Comparison of ENCODE assay signal across 19 cellular contexts in the genomic region with DNA sequence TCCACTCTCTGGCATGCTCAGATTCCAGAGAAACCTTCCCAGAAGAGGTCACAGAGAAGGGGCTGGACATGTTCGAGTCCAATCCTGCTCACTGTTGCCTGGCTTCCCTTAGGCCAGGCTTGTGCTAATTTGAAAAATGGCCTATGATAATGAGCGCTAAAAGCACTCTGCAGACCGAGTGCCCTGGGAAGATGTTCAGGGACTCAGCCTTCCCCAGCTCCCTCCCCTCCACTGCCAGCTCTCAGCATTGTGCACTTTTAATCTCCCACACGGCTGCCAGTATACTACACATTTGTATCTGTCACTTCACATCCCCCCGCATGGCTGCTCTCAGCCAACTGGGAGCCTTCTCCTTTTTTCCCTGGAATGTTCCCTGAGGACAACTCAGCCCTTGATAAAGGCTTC. TPM values are rescaled to one million over a fixed set of nuclear protein-coding genes. Genes with fewer than 3 reads are reported as not detected.
DNase-seq lines count a peak whose midpoint lies in the region; TF ChIP-seq lines count a peak whose summit lies in the region.
"Had no signal": no experiment of that assay in that cellular context is flagged by ENCODE, and none has a peak within 500 bp of the region (broad histone marks: within the 10 kb centered on the region; RNA-seq: fewer than 3 reads in every experiment).

No MANE protein-coding gene starts in this region.

- peak overlapping the region; percentile 22 to 96; a peak in 3 of 4 replicates for H3K27ac ChIP-seq in SK-N-SH (ENCODE audit: low read depth in 2 of 2, low read length in 1 of 2)
- H3K27ac ChIP-seq in endodermal cell (ENCODE audit: low read depth, low read length), result peak overlapping the region; percentile 29
- peak overlapping the region; percentile 25 for H3K27ac ChIP-seq in neuronal stem cell (replicated peaks; ENCODE audit: low read length)

- 27% methylated on average over 3 of the region's 5 CpGs for WGBS in SK-N-SH (ENCODE audit: low lambda C conversion rate)
- 80 to 87% methylated on average over 4 to 5 of the region's 5 CpGs for WGBS in endodermal cell (ENCODE audit: insufficient coverage in 1 of 2, insufficient read length in 1 of 2), 2 experiments
- no CpG with 5 or more reads among the region's 5 CpGs for WGBS in neuronal stem cell (ENCODE audit: extremely low coverage in 2 of 2, insufficient read length in 2 of 2, insufficient replicate concordance in 1 of 2), 2 donors

- H3K79me2 ChIP-seq in SK-N-SH (ENCODE audit: insufficient read depth), result no peaks in the 10 kb centered on the region

- H2AFZ ChIP-seq in SK-N-SH (ENCODE audit: low read depth), result no peak overlapping the region
- no peak overlapping the region for H2AFZ ChIP-seq in neuronal stem cell (ENCODE audit: low read length)

- H3K14ac ChIP-seq in neuronal stem cell (ENCODE audit: low read length), result no peak overlapping the region

- H4K8ac ChIP-seq in neuronal stem cell (ENCODE audit: low read depth, low read length), result no peak overlapping the region

- peaks cover 0 to 60% of the 10 kb centered on the region in 2 experiments; a peak in 2 of 4 replicates for H3K4me1 ChIP-seq in SK-N-SH (ENCODE audit: control insufficient read depth in 1 of 2, insufficient read depth in 2 of 2, low read depth in 1 of 2, low read length in 1 of 2)
- H3K4me1 ChIP-seq in endodermal cell (ENCODE audit: control insufficient read depth, insufficient read depth, low read length), result no peaks in the 10 kb centered on the region
- peaks cover 0 to 2% of the 10 kb centered on the region in 2 donors for H3K4me1 ChIP-seq in neuronal stem cell (ENCODE audit: control insufficient read depth in 2 of 2, insufficient read depth in 1 of 2, low read depth in 1 of 2, low read length in 2 of 2)
- H3K4me1 ChIP-seq: HAP-1 had no signal

- H3K4me1 Mint-ChIP-seq in endodermal cell, result no peaks in the 10 kb centered on the region
- H3K4me1 Mint-ChIP-seq in activated T-helper 2 cell treated with anti-CD3 and anti-CD28 coated beads, Interferon-gamma antibody, Interleukin-2, Interleukin-4, amounts not matched to agents 10 μg/mL and 5 μg/mL and 100 μg/mL, durations not matched to agents 14 hours and 24 hours and 36 hours (ENCODE audit: low read depth), result no peaks in the 10 kb centered on the region

- TF ChIP-seq EP300 in SK-N-SH (IDR thresholded peaks at IDR 0.05; ENCODE audit: borderline replicate concordance in 1 of 2, low read depth in 1 of 2, low read length in 1 of 2), result peak in 1 of 2 experiments; percentile 95; a peak in 2 of 4 replicates

- H3K4me2 ChIP-seq in SK-N-SH (no peak overlapping the region), neuronal stem cell (ENCODE audit: insufficient read depth, low read length, poor library complexity, severe bottlenecking) (no peak overlapping the region)

- H3K9ac ChIP-seq in SK-N-SH (no peak overlapping the region), endodermal cell (ENCODE audit: extremely low read depth, low read length, poor library complexity, severe bottlenecking) (no peak overlapping the region), neuronal stem cell (ENCODE audit: low read depth, low read length, poor library complexity) (no peak overlapping the region)

- H2BK12ac ChIP-seq in neuronal stem cell (ENCODE audit: low read length), result no peak overlapping the region

- H2BK15ac ChIP-seq in neuronal stem cell (ENCODE audit: low read length), result no peak overlapping the region

- no peak overlapping the region for H2BK5ac ChIP-seq in neuronal stem cell (ENCODE audit: low read length)

- H3K4me3 ChIP-seq in SK-N-SH (ENCODE audit: low read depth in 2 of 2, low read length in 1 of 2) (no peak overlapping the region), endodermal cell (ENCODE audit: low read length) (no peak overlapping the region), neuronal stem cell (ENCODE audit: low read length in 2 of 2) (no peak overlapping the region)
- H3K4me3 ChIP-seq: GM12878, HAP-1 had no signal

- H3K18ac ChIP-seq in neuronal stem cell (ENCODE audit: low read length), result no peak overlapping the region

- no peak overlapping the region for H2BK120ac ChIP-seq in neuronal stem cell (ENCODE audit: low read depth, low read length)

- H3K36me3 Mint-ChIP-seq in endodermal cell (ENCODE audit: low read depth), result no peaks in the 10 kb centered on the region
- H3K36me3 Mint-ChIP-seq in activated T-helper 2 cell treated with anti-CD3 and anti-CD28 coated beads, Interferon-gamma antibody, Interleukin-2, Interleukin-4, amounts not matched to agents 10 μg/mL and 5 μg/mL and 100 μg/mL, durations not matched to agents 14 hours and 24 hours and 36 hours (ENCODE audit: low read depth), result no peaks in the 10 kb centered on the region
- H3K36me3 Mint-ChIP-seq: CD14-positive monocyte had no signal

- no peak overlapping the region for H3K23ac ChIP-seq in neuronal stem cell (ENCODE audit: low read depth, low read length, poor library complexity)

- H3K27me3 ChIP-seq in SK-N-SH (ENCODE audit: insufficient read depth) (no peaks in the 10 kb centered on the region), endodermal cell (ENCODE audit: control insufficient read depth, insufficient read depth, low read length, poor library complexity, severe bottlenecking) (no peaks in the 10 kb centered on the region), neuronal stem cell (ENCODE audit: control insufficient read depth in 3 of 3, insufficient read depth in 3 of 3, low read depth in 1 of 3, low read length in 3 of 3) (peaks cover 0 to 5% (median 0%) of the 10 kb centered on the region in 3 experiments)

- H3F3A ChIP-seq in SK-N-SH (replicated peaks; ENCODE audit: insufficient read depth), result no peaks in the 10 kb centered on the region

- H3K9me2 ChIP-seq in SK-N-SH, result no peaks in the 10 kb centered on the region

- POLR2A ChIA-PET in SK-N-SH (lab: Yijun Ruan, JAX), result interaction anchor here (0.9 to 1.9 kb wide), 7 partner anchors 10 to 31 kb away, joined by 3 to 9 read pairs (median 4); no protein-coding TSS in a partner anchor

- H4K20me1 ChIP-seq in SK-N-SH (ENCODE audit: insufficient read depth), result no peaks in the 10 kb centered on the region

- H3K36me3 ChIP-seq in SK-N-SH (replicated peaks in 1 of 2; ENCODE audit: control insufficient read depth in 1 of 2, insufficient read depth in 2 of 2, low read length in 1 of 2) (no peaks in the 10 kb centered on the region), endodermal cell (ENCODE audit: control insufficient read depth, insufficient read depth, low read length) (no peaks in the 10 kb centered on the region), neuronal stem cell (replicated peaks in 1 of 2; ENCODE audit: control insufficient read depth in 2 of 2, insufficient read depth in 2 of 2, low read length in 2 of 2) (no peaks in the 10 kb centered on the region)
- H3K36me3 ChIP-seq: HAP-1 had no signal

- H3K9me3 ChIP-seq in SK-N-SH (no peaks in the 10 kb centered on the region), endodermal cell (ENCODE audit: control insufficient read depth, low read length) (no peaks in the 10 kb centered on the region), neuronal stem cell (replicated peaks in 1 of 2; ENCODE audit: control insufficient read depth in 2 of 2, insufficient read depth in 1 of 2, low read depth in 1 of 2, low read length in 2 of 2) (no peaks in the 10 kb centered on the region)
- H3K9me3 ChIP-seq: HAP-1 had no signal

- H3K4ac ChIP-seq in neuronal stem cell (ENCODE audit: low read length), result no peak overlapping the region

- no peak overlapping the region for H2AK5ac ChIP-seq in neuronal stem cell (ENCODE audit: low read depth, low read length)

- TF ChIP-seq CTCF in SK-N-SH (IDR thresholded peaks at IDR 0.05), result no peak
- no peak for TF ChIP-seq CTCF in endodermal cell (conservative IDR thresholded peaks at IDR 0.05)

- CTCF ChIA-PET in SK-N-SH (lab: Yijun Ruan, JAX), result interaction anchor here (1.3 to 2.5 kb wide), 4 partner anchors 22 to 61 kb away, joined by 3 to 14 read pairs (median 7); no protein-coding TSS in a partner anchor

- H3K27me3 Mint-ChIP-seq in endodermal cell (ENCODE audit: insufficient read depth), result no peaks in the 10 kb centered on the region
- peaks cover 6% of the 10 kb centered on the region for H3K27me3 Mint-ChIP-seq in activated T-helper 2 cell treated with anti-CD3 and anti-CD28 coated beads, Interferon-gamma antibody, Interleukin-2, Interleukin-4, amounts not matched to agents 10 μg/mL and 5 μg/mL and 100 μg/mL, durations not matched to agents 14 hours and 24 hours and 36 hours (ENCODE audit: low read depth)

- DNase-seq in ELF-1 (ENCODE audit: low read depth, low spot score) (peak; percentile 56), SK-N-SH (peak; percentile 84), endodermal cell (peak; percentile 38), neuronal stem cell (ENCODE audit: low spot score) (no peak), AML-193 (lab: John Stamatoyannopoulos, UW) (no peak), hypothalamus (lab: John Stamatoyannopoulos, UW) (no peak)
- no peak for DNase-seq in activated T-helper 2 cell treated with anti-CD3 and anti-CD28 coated beads, Interferon-gamma antibody, Interleukin-2, Interleukin-4, amounts not matched to agents 10 μg/mL and 5 μg/mL and 100 μg/mL, durations not matched to agents 14 hours and 24 hours and 36 hours (ENCODE audit: low spot score)
- DNase-seq: COR-L47, DMS 273 treated with DMSO at 0.1 percent for 48 hours, DMS79 treated with DMSO at 0.1 percent for 48 hours, Karpas-422, NCI-H1694, NCI-H2081 treated with DMSO at 0.1 percent for 48 hours, NCI-H69, SIG-M5 had no signal

- peak; percentile 34 for TF ChIP-seq RAD21 in SK-N-SH (IDR thresholded peaks at IDR 0.05; ENCODE audit: low read length)

- intact Hi-C loops in activated T-helper 2 cell treated with anti-CD3 and anti-CD28 coated beads, Interferon-gamma antibody, Interleukin-2, Interleukin-4, amounts not matched to agents 10 μg/mL and 5 μg/mL and 100 μg/mL, durations not matched to agents 14 hours and 24 hours and 36 hours (cut with micrococcal nuclease), result no loop called here

- H3K9me3 Mint-ChIP-seq in endodermal cell, result peaks cover 6% of the 10 kb centered on the region
- H3K9me3 Mint-ChIP-seq in activated T-helper 2 cell treated with anti-CD3 and anti-CD28 coated beads, Interferon-gamma antibody, Interleukin-2, Interleukin-4, amounts not matched to agents 10 μg/mL and 5 μg/mL and 100 μg/mL, durations not matched to agents 14 hours and 24 hours and 36 hours, result no peaks in the 10 kb centered on the region

- no peak overlapping the region for H4K91ac ChIP-seq in neuronal stem cell (ENCODE audit: low read depth, low read length, poor library complexity)

- no peak overlapping the region for H3K27ac Mint-ChIP-seq in endodermal cell
- no peak overlapping the region for H3K27ac Mint-ChIP-seq in activated T-helper 2 cell treated with anti-CD3 and anti-CD28 coated beads, Interferon-gamma antibody, Interleukin-2, Interleukin-4, amounts not matched to agents 10 μg/mL and 5 μg/mL and 100 μg/mL, durations not matched to agents 14 hours and 24 hours and 36 hours
- H3K27ac Mint-ChIP-seq: CD14-positive monocyte had no signal

- no peaks in the 10 kb centered on the region for H3K79me1 ChIP-seq in neuronal stem cell (ENCODE audit: low read depth, low read length)

- no peak overlapping the region for H3K4me3 Mint-ChIP-seq in endodermal cell
- H3K4me3 Mint-ChIP-seq in activated T-helper 2 cell treated with anti-CD3 and anti-CD28 coated beads, Interferon-gamma antibody, Interleukin-2, Interleukin-4, amounts not matched to agents 10 μg/mL and 5 μg/mL and 100 μg/mL, durations not matched to agents 14 hours and 24 hours and 36 hours (ENCODE audit: low read depth), result no peak overlapping the region
- H3K4me3 Mint-ChIP-seq: CD14-positive monocyte had no signal

RNA-seq across cellular contexts. Expression of a gene that starts 24.1 kb away (rescaled TPM):
- polyA plus RNA-seq in SK-N-SH (2012; rRNA removed), result 0.43 and 1.1 TPM in 2 replicates
- polyA plus RNA-seq in SK-N-SH (2012; cell fraction: cytosol; rRNA removed), result 0.80 and 1.4 TPM in 2 replicates
- 1.1 and 1.8 TPM in 2 replicates for polyA plus RNA-seq in SK-N-SH (2012; cell fraction: nucleus; rRNA removed)
- not detected for total RNA-seq in endodermal cell
- polyA plus RNA-seq in endodermal cell (2013, experiment 1 of 2), result 0.61 TPM
- 0.50 TPM for polyA plus RNA-seq in endodermal cell (2013, experiment 2 of 2)
- 0.33 TPM for polyA plus RNA-seq in neuronal stem cell (2013, experiment 1 of 2)
- 0.29 TPM for polyA plus RNA-seq in neuronal stem cell (2013, experiment 2 of 2)
- not detected in 2 replicates for total RNA-seq in activated T-helper 2 cell treated with anti-CD3 and anti-CD28 coated beads, Interferon-gamma antibody, Interleukin-2, Interleukin-4, amounts not matched to agents 10 μg/mL and 5 μg/mL and 100 μg/mL, durations not matched to agents 14 hours and 24 hours and 36 hours
- total RNA-seq: GM12878 had no signal
- polyA plus RNA-seq: AG04450, CD14-positive monocyte, GM12878 had no signal

Comparison
In these comparisons a context has a peak if more than half of its experiments do, and no peak if none do; other contexts are left out.
1. DNase-seq: peak in ELF-1 (single experiment), SK-N-SH (single experiment) and endodermal cell (single experiment); none in neuronal stem cell (single experiment), AML-193 (0 of 2), activated T-helper 2 cell treated with anti-CD3 and anti-CD28 coated beads, Interferon-gamma antibody, Interleukin-2, Interleukin-4, amounts not matched to agents 10 μg/mL and 5 μg/mL and 100 μg/mL, durations not matched to agents 14 hours and 24 hours and 36 hours (single experiment) and hypothalamus (0 of 51).
2. Peak in every context shown above with its lines, with median percentiles within 50 percentile points of each other: H3K27ac ChIP-seq.